Comparison of ENCODE assay signal across 25 cellular contexts in genomic region chr15:39272901-39273300, GRCh38.
A peak's percentile ranks its signal among the peaks of the same experiment; 100 is the strongest.
DNase-seq lines count a peak whose midpoint lies in the region; ATAC-seq, FAIRE-seq and TF ChIP-seq lines count a peak whose summit lies in the region.
"Had no signal": no experiment of that assay in that cellular context is flagged by ENCODE, and none has a peak within 500 bp of the region (broad histone marks: within the 10 kb centered on the region; RNA-seq: fewer than 3 reads in every experiment).

No MANE protein-coding gene starts in this region.

- H3K27me3 Mint-ChIP-seq in HFFc6 (ENCODE audit: insufficient read depth): no peaks in the 10 kb centered on the region
- peaks cover 4 to 11% of the 10 kb centered on the region in 2 donors for H3K27me3 Mint-ChIP-seq in CD4-positive, alpha-beta memory T cell
- peaks cover 8% of the 10 kb centered on the region for H3K27me3 Mint-ChIP-seq in activated T-helper 2 cell treated with anti-CD3 and anti-CD28 coated beads, Interferon-gamma antibody, Interleukin-2, Interleukin-4, amounts not matched to agents 10 μg/mL and 5 μg/mL and 100 μg/mL, durations not matched to agents 14 hours and 24 hours and 36 hours (ENCODE audit: low read depth)

- H2AFZ ChIP-seq in osteoblast (ENCODE audit: low read length): no peak overlapping the region

- H3K9me3 Mint-ChIP-seq in HFFc6: no peaks in the 10 kb centered on the region
- H3K9me3 Mint-ChIP-seq in CD4-positive, alpha-beta memory T cell: no peaks in the 10 kb centered on the region
- no peaks in the 10 kb centered on the region for H3K9me3 Mint-ChIP-seq in activated T-helper 2 cell treated with anti-CD3 and anti-CD28 coated beads, Interferon-gamma antibody, Interleukin-2, Interleukin-4, amounts not matched to agents 10 μg/mL and 5 μg/mL and 100 μg/mL, durations not matched to agents 14 hours and 24 hours and 36 hours
- no peaks in the 10 kb centered on the region for H3K9me3 Mint-ChIP-seq in stimulated activated effector memory CD8-positive, alpha-beta T cell treated with anti-CD3 and anti-CD28 coated beads, Interleukin-12 subunit alpha, Interleukin-12 subunit beta, amount 100 ng/mL, for 72 hours
- H3K9me3 Mint-ChIP-seq: CD8-positive, alpha-beta memory T cell had no signal

- WGBS in A549 (ENCODE audit: missing lambda C conversion rate): 79% methylated on average over 2 of the region's 2 CpGs

- H3K4me2 ChIP-seq in A549 (peak overlapping the region; percentile 74), osteoblast (ENCODE audit: insufficient read depth, low read length) (no peak overlapping the region)

- no peaks in the 10 kb centered on the region for H3K27me3 ChIP-seq in osteoblast (ENCODE audit: insufficient read depth, low read length)
- H3K27me3 ChIP-seq in CD4-positive, alpha-beta memory T cell (ENCODE audit: insufficient read depth, low read length): no peaks in the 10 kb centered on the region

- H3K4me1 ChIP-seq in A549 (peaks cover 44% of the 10 kb centered on the region), osteoblast (ENCODE audit: insufficient read depth, low read length) (peaks cover 45% of the 10 kb centered on the region)
- H3K4me1 ChIP-seq in CD4-positive, alpha-beta memory T cell (ENCODE audit: insufficient read depth, low read length): no peaks in the 10 kb centered on the region

- intact Hi-C loops in CD4-positive, alpha-beta memory T cell (cut with micrococcal nuclease): no loop called here
- intact Hi-C loops in activated T-helper 2 cell treated with anti-CD3 and anti-CD28 coated beads, Interferon-gamma antibody, Interleukin-2, Interleukin-4, amounts not matched to agents 10 μg/mL and 5 μg/mL and 100 μg/mL, durations not matched to agents 14 hours and 24 hours and 36 hours (cut with micrococcal nuclease): no loop called here

- TF ChIP-seq POLR2A in A549 (IDR thresholded peaks at IDR 0.05; ENCODE audit: low read length): no peak

- H3K27ac Mint-ChIP-seq in HFFc6: peak overlapping the region; percentile 97
- H3K27ac Mint-ChIP-seq in CD4-positive, alpha-beta memory T cell: no peak overlapping the region
- H3K27ac Mint-ChIP-seq in activated T-helper 2 cell treated with anti-CD3 and anti-CD28 coated beads, Interferon-gamma antibody, Interleukin-2, Interleukin-4, amounts not matched to agents 10 μg/mL and 5 μg/mL and 100 μg/mL, durations not matched to agents 14 hours and 24 hours and 36 hours: no peak overlapping the region
- H3K27ac Mint-ChIP-seq in stimulated activated effector memory CD8-positive, alpha-beta T cell treated with anti-CD3 and anti-CD28 coated beads, Interleukin-12 subunit alpha, Interleukin-12 subunit beta, amount 100 ng/mL, for 72 hours: no peak overlapping the region
- H3K27ac Mint-ChIP-seq: CD8-positive, alpha-beta memory T cell had no signal

- DNase-seq in A549 (ENCODE audit: low read depth in 1 of 2, low spot score in 1 of 2) (no peak), HFFc6 (no peak), osteoblast (ENCODE audit: insufficient read length, low spot score, missing footprints) (no peak), midbrain (lab: John Stamatoyannopoulos, UW) (no peak)
- DNase-seq in CD4-positive, alpha-beta memory T cell: no peak
- DNase-seq in activated T-helper 2 cell treated with anti-CD3 and anti-CD28 coated beads, Interferon-gamma antibody, Interleukin-2, Interleukin-4, amounts not matched to agents 10 μg/mL and 5 μg/mL and 100 μg/mL, durations not matched to agents 14 hours and 24 hours and 36 hours (ENCODE audit: low spot score): no peak
- DNase-seq in stimulated activated effector memory CD8-positive, alpha-beta T cell treated with anti-CD3 and anti-CD28 coated beads, Interleukin-12 subunit alpha, Interleukin-12 subunit beta, amount 100 ng/mL, for 72 hours (ENCODE audit: low spot score in 2 of 2): no peak
- DNase-seq: C1 segment of cervical spinal cord; Calu3; CD8-positive, alpha-beta memory T cell; DMS153; HCEC 1CT; Kasumi-1; MV-4-11; NCI-H1105; NCI-H1436 treated with DMSO at 0.1 percent for 48 hours; NCI-H2029; NCI-H510A; SHP77 treated with DMSO at 0.1 percent for 48 hours had no signal

- no peak for ATAC-seq in A549
- no peak for ATAC-seq in stimulated activated effector memory CD8-positive, alpha-beta T cell treated with anti-CD3 and anti-CD28 coated beads, Interleukin-12 subunit alpha, Interleukin-12 subunit beta, amount 100 ng/mL, for 72 hours
- ATAC-seq: K562 had no signal

- H3K4me1 Mint-ChIP-seq in HFFc6 (ENCODE audit: low read depth): peaks cover 91% of the 10 kb centered on the region
- no peaks in the 10 kb centered on the region for H3K4me1 Mint-ChIP-seq in CD4-positive, alpha-beta memory T cell
- H3K4me1 Mint-ChIP-seq in activated T-helper 2 cell treated with anti-CD3 and anti-CD28 coated beads, Interferon-gamma antibody, Interleukin-2, Interleukin-4, amounts not matched to agents 10 μg/mL and 5 μg/mL and 100 μg/mL, durations not matched to agents 14 hours and 24 hours and 36 hours (ENCODE audit: low read depth): no peaks in the 10 kb centered on the region
- no peaks in the 10 kb centered on the region for H3K4me1 Mint-ChIP-seq in stimulated activated effector memory CD8-positive, alpha-beta T cell treated with anti-CD3 and anti-CD28 coated beads, Interleukin-12 subunit alpha, Interleukin-12 subunit beta, amount 100 ng/mL, for 72 hours
- H3K4me1 Mint-ChIP-seq: CD8-positive, alpha-beta memory T cell had no signal

- peaks cover 14% of the 10 kb centered on the region for H3K36me3 Mint-ChIP-seq in HFFc6 (ENCODE audit: low read depth)
- H3K36me3 Mint-ChIP-seq in CD4-positive, alpha-beta memory T cell: no peaks in the 10 kb centered on the region
- no peaks in the 10 kb centered on the region for H3K36me3 Mint-ChIP-seq in activated T-helper 2 cell treated with anti-CD3 and anti-CD28 coated beads, Interferon-gamma antibody, Interleukin-2, Interleukin-4, amounts not matched to agents 10 μg/mL and 5 μg/mL and 100 μg/mL, durations not matched to agents 14 hours and 24 hours and 36 hours (ENCODE audit: low read depth)
- no peaks in the 10 kb centered on the region for H3K36me3 Mint-ChIP-seq in stimulated activated effector memory CD8-positive, alpha-beta T cell treated with anti-CD3 and anti-CD28 coated beads, Interleukin-12 subunit alpha, Interleukin-12 subunit beta, amount 100 ng/mL, for 72 hours
- H3K36me3 Mint-ChIP-seq: CD8-positive, alpha-beta memory T cell had no signal

- POLR2A ChIA-PET in A549 (lab: Yijun Ruan, JAX): interaction anchor here (1.0 kb wide), 1 partner anchor 308 kb away, joined by 3 read pairs; the partner anchor contains the start of gene THBS1
- POLR2A ChIA-PET in CD4-positive, alpha-beta memory T cell (lab: Charles Lee; ENCODE audit: partially characterized antibody): no interaction called here

- H3K79me2 ChIP-seq in osteoblast (ENCODE audit: insufficient read depth, low read length): no peaks in the 10 kb centered on the region

- CTCF ChIA-PET in A549 (lab: Yijun Ruan, JAX): interaction anchor here (1.7 kb wide), 1 partner anchor 100 kb away, joined by 5 read pairs; no protein-coding TSS in a partner anchor
- CTCF ChIA-PET in CD4-positive, alpha-beta memory T cell (lab: Charles Lee; ENCODE audit: partially characterized antibody): no interaction called here

- TF ChIP-seq CTCF in A549 (IDR thresholded peaks at IDR 0.05) (no peak), HFFc6 (IDR thresholded peaks at IDR 0.05) (no peak), VCaP (conservative IDR thresholded peaks at IDR 0.05) (no peak), osteoblast (IDR thresholded peaks at IDR 0.05; ENCODE audit: extremely low read depth, low read depth, low read length) (no peak)

- H3K27ac ChIP-seq in A549: peak overlapping the region; percentile 83 to 86
- peak overlapping the region; percentile 94 for H3K27ac ChIP-seq in VCaP
- H3K27ac ChIP-seq in osteoblast (ENCODE audit: low read depth, low read length): peak overlapping the region; percentile 98
- no peak overlapping the region for H3K27ac ChIP-seq in CD4-positive, alpha-beta memory T cell (ENCODE audit: low read depth, low read length)
- H3K27ac ChIP-seq: RWPE1, SK-N-MC had no signal

- H3K9me3 ChIP-seq in A549 (no peaks in the 10 kb centered on the region), osteoblast (ENCODE audit: low read depth, low read length) (no peaks in the 10 kb centered on the region)
- H3K9me3 ChIP-seq in CD4-positive, alpha-beta memory T cell (ENCODE audit: control insufficient read depth in 1 of 2, low read length in 2 of 2): no peaks in the 10 kb centered on the region

- no peaks in the 10 kb centered on the region for H4K20me1 ChIP-seq in osteoblast (ENCODE audit: insufficient read depth, low read length)

- no peak for TF ChIP-seq RAD21 in A549 (conservative IDR thresholded peaks at IDR 0.05 in 1 of 2, IDR thresholded peaks at IDR 0.05 in 1 of 2)

- FAIRE-seq in A549 (lab: Jason Lieb, UNC): no peak
- FAIRE-seq: G401.6, H1, K562 had no signal

- H3K4me3 Mint-ChIP-seq in HFFc6: no peak overlapping the region
- no peak overlapping the region for H3K4me3 Mint-ChIP-seq in CD4-positive, alpha-beta memory T cell
- no peak overlapping the region for H3K4me3 Mint-ChIP-seq in activated T-helper 2 cell treated with anti-CD3 and anti-CD28 coated beads, Interferon-gamma antibody, Interleukin-2, Interleukin-4, amounts not matched to agents 10 μg/mL and 5 μg/mL and 100 μg/mL, durations not matched to agents 14 hours and 24 hours and 36 hours (ENCODE audit: low read depth)
- H3K4me3 Mint-ChIP-seq in stimulated activated effector memory CD8-positive, alpha-beta T cell treated with anti-CD3 and anti-CD28 coated beads, Interleukin-12 subunit alpha, Interleukin-12 subunit beta, amount 100 ng/mL, for 72 hours: no peak overlapping the region
- H3K4me3 Mint-ChIP-seq: CD8-positive, alpha-beta memory T cell had no signal

- TF ChIP-seq EP300 in A549 (IDR thresholded peaks at IDR 0.05): no peak

- H3K4me3 ChIP-seq in A549 (no peak overlapping the region), osteoblast (ENCODE audit: insufficient read depth, low read length) (no peak overlapping the region)
- H3K4me3 ChIP-seq in CD4-positive, alpha-beta memory T cell (ENCODE audit: low read length in 2 of 2): no peak overlapping the region
- H3K4me3 ChIP-seq: K562, SK-N-MC had no signal

- H3K36me3 ChIP-seq in osteoblast (ENCODE audit: insufficient read depth, low read length): no peaks in the 10 kb centered on the region
- H3K36me3 ChIP-seq in CD4-positive, alpha-beta memory T cell (ENCODE audit: insufficient read depth, low read length): no peaks in the 10 kb centered on the region

TF ChIP-seq in A549, 52 proteins besides CTCF, POLR2A, EP300 and RAD21 (continues in another document):
- TF ChIP-seq TFCP2L1 (CRISPR knock-in tag; IDR thresholded peaks at IDR 0.05) (no peak), ZC3H11A (IDR thresholded peaks at IDR 0.05) (no peak), KDM1A (IDR thresholded peaks at IDR 0.05; ENCODE audit: low read depth) (no peak), BCL3 (IDR thresholded peaks at IDR 0.05) (no peak)
